1 cellular context compared by ENCODE assay signal in the genomic region with DNA sequence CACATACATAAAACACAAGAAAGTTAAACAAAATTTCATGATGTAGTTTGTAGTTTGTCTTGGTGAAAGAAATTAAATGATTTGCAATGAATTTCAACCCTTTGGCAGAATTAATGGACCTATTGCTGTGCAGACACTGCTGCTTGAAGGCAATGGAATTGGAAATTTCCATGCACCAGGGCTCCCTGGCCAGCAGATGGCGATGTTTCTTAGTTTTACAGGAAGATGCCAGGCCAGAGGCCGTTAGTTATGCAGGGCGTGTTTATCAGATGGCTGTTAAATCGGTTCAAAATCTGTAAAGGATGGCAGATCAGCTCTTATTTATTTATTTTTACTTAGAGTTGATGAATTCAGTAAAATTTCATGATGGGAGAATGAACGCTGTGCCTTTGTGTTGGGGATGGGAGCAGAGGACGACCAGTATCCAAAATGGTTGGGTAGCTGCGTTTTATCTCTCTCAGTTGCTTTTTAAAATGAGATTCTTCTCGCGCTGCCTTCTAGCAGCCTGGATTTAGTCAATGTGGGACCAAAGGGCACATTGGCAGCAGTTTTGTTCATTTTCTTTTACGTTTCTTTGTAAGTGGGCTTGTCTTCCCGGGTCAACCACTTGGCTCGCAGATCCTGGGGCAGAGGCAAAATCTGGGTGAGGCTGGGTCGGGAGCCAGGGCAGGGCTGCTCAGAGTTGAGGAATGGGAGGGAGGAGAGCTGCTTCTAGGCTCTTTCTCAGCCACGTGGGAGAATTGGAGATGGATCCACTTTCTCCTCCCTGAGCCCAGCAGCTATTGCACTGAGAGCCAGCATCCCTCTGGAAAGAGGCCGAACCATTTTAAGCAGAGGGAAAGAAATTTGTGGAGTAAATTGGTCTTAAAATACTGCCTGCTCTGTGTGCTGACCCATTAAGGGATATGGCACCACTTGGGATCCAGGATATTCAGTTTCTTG.
TF ChIP-seq lines count a peak whose summit lies in the region.

No MANE protein-coding gene starts in this region.

TF ChIP-seq in K562, 482 proteins besides CTCF, POLR2A, EP300 and RAD21 (continued from another document):
- TF ChIP-seq ZNF592 (IDR thresholded peaks at IDR 0.05): no peak
- TF ChIP-seq, protein P1, sequence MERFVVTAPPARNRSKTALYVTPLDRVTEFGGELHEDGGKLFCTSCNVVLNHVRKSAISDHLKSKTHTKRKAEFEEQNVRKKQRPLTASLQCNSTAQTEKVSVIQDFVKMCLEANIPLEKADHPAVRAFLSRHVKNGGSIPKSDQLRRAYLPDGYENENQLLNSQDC (CRISPR knock-in tag; IDR thresholded peaks at IDR 0.05): no peak
- TF ChIP-seq, protein P2, sequence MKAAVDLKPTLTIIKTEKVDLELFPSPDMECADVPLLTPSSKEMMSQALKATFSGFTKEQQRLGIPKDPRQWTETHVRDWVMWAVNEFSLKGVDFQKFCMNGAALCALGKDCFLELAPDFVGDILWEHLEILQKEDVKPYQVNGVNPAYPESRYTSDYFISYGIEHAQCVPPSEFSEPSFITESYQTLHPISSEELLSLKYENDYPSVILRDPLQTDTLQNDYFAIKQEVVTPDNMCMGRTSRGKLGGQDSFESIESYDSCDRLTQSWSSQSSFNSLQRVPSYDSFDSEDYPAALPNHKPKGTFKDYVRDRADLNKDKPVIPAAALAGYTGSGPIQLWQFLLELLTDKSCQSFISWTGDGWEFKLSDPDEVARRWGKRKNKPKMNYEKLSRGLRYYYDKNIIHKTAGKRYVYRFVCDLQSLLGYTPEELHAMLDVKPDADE (conservative IDR thresholded peaks at IDR 0.05; ENCODE audit: control insufficient read depth, low read depth, low read length): no peak
- TF ChIP-seq TBP (optimal IDR thresholded peaks at IDR 0.05; ENCODE audit: low read depth, low read length): no peak
- no peak for TF ChIP-seq NCOA6 (IDR thresholded peaks at IDR 0.05)
- no peak for TF ChIP-seq CSDE1 (IDR thresholded peaks at IDR 0.05)
- TF ChIP-seq NR2C2 (CRISPR knock-in tag; IDR thresholded peaks at IDR 0.05): no peak
- TF ChIP-seq NR2C2 (tag; IDR thresholded peaks at IDR 0.05): no peak
- TF ChIP-seq, protein P3, sequence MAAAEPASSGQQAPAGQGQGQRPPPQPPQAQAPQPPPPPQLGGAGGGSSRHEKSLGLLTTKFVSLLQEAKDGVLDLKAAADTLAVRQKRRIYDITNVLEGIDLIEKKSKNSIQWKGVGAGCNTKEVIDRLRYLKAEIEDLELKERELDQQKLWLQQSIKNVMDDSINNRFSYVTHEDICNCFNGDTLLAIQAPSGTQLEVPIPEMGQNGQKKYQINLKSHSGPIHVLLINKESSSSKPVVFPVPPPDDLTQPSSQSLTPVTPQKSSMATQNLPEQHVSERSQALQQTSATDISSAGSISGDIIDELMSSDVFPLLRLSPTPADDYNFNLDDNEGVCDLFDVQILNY (CRISPR knock-in tag; IDR thresholded peaks at IDR 0.05): no peak
- no peak for TF ChIP-seq ILK (tag; IDR thresholded peaks at IDR 0.05; ENCODE audit: borderline replicate concordance, low read depth)
- no peak for TF ChIP-seq GABPA (tag; conservative IDR thresholded peaks at IDR 0.05; ENCODE audit: low read depth)
- TF ChIP-seq USF2 (CRISPR knock-in tag; IDR thresholded peaks at IDR 0.05): no peak
- TF ChIP-seq ATF7 (IDR thresholded peaks at IDR 0.05): no peak
- no peak for TF ChIP-seq GMEB1 (CRISPR knock-in tag; IDR thresholded peaks at IDR 0.05)
- no peak for TF ChIP-seq ZNF79 (CRISPR knock-in tag; IDR thresholded peaks at IDR 0.05; ENCODE audit: low read depth)
